Comparison of ENCODE assay signal across 8 cellular contexts in genomic region chr3:40310690-40311089, GRCh38. TPM values are rescaled to one million over a fixed set of nuclear protein-coding genes. Genes with fewer than 3 reads are reported as not detected.
A peak's percentile ranks its signal among the peaks of the same experiment; 100 is the strongest.
DNase-seq lines count a peak whose midpoint lies in the region; ATAC-seq and TF ChIP-seq lines count a peak whose summit lies in the region.

No MANE protein-coding gene starts in this region.

- peak overlapping the region; percentile 98 to 99 for H3K4me3 Mint-ChIP-seq in CD14-positive monocyte

- intact Hi-C loops in CD14-positive monocyte (cut with micrococcal nuclease), result loop anchor here (10.0 kb wide), 2 partner anchors 144 to 1654 kb away; partner anchors contain the start of genes RPL14 (in 1 of the 2) and ULK4 (in 1 of the 2)

- peaks cover 28 to 29% of the 10 kb centered on the region in 2 donors for H3K36me3 Mint-ChIP-seq in CD14-positive monocyte

- H3K27ac ChIP-seq in cingulate gyrus (ENCODE audit: low read depth, low read length) (peak overlapping the region; percentile 83), muscle layer of colon (ENCODE audit: low read depth, low read length) (peak overlapping the region; percentile 99)

- H3K36me3 ChIP-seq in MG63 (peaks cover 22% of the 10 kb centered on the region), muscle layer of colon (ENCODE audit: insufficient read depth, low read length) (peaks cover 36% of the 10 kb centered on the region)

- H3K4me1 Mint-ChIP-seq in CD14-positive monocyte, result peaks cover 40% of the 10 kb centered on the region

- peak overlapping the region; percentile 94 for H3K4me3 ChIP-seq in MG63
- H3K4me3 ChIP-seq in muscle layer of colon (ENCODE audit: low read depth in 1 of 2, low read length in 2 of 2), result peak overlapping the region; percentile 82 to 90

- peaks cover 27% of the 10 kb centered on the region for H3K4me1 ChIP-seq in muscle layer of colon (ENCODE audit: insufficient read depth, low read length)

- no peaks in the 10 kb centered on the region for H3K27me3 ChIP-seq in MG63
- H3K27me3 ChIP-seq in muscle layer of colon (ENCODE audit: control insufficient read depth in 1 of 2, insufficient read depth in 2 of 2, low read length in 2 of 2), result no peaks in the 10 kb centered on the region

- peak overlapping the region in 6 of 7 donors; percentile 77 to 100 (median 98) for H3K27ac Mint-ChIP-seq in CD14-positive monocyte

- no peak for ATAC-seq in HG02798 (IDR thresholded peaks at IDR 0.05; ENCODE audit: poor library complexity, unreplicated experiment)
- no peak for ATAC-seq in GM18511 (IDR thresholded peaks at IDR 0.05; ENCODE audit: unreplicated experiment)

- H3K9me3 ChIP-seq in MG63, result no peaks in the 10 kb centered on the region
- no peaks in the 10 kb centered on the region for H3K9me3 ChIP-seq in muscle layer of colon (ENCODE audit: low read length)

- no peaks in the 10 kb centered on the region for H3K9me3 Mint-ChIP-seq in CD14-positive monocyte

- H3K27me3 Mint-ChIP-seq in CD14-positive monocyte (ENCODE audit: low read depth in 3 of 3), result no peaks in the 10 kb centered on the region

- DNase-seq in CD14-positive monocyte (ENCODE audit: low spot score) (no peak), MG63 (no peak), epidermal melanocyte (ENCODE audit: insufficient read length, low spot score) (no peak), NCI-H128 (lab: John Stamatoyannopoulos, UW; ENCODE audit: unreplicated experiment) (no peak)

- no peak for TF ChIP-seq CTCF in CD14-positive monocyte (IDR thresholded peaks at IDR 0.05)

- H3K9ac ChIP-seq in muscle layer of colon (ENCODE audit: low read length), result peak overlapping the region; percentile 62

RNA-seq across cellular contexts. Expression of gene EIF1B, which starts 1.2 kb away (rescaled TPM):
- 10 to 100 TPM; 51.8 to 70.8 TPM for polyA plus RNA-seq in CD14-positive monocyte
- 11.8 and 16.2 TPM in 2 replicates for total RNA-seq in MG63 (2014; rRNA removed; shearing (Covaris generic); ENCODE audit: low replicate concordance)
